ENCODE assay signal across 9 cellular contexts in genomic region chr5:124736111-124736813, GRCh38.
A peak's percentile ranks its signal among the peaks of the same experiment; 100 is the strongest.
DNase-seq lines count a peak whose midpoint lies in the region; ATAC-seq and FAIRE-seq lines count a peak whose summit lies in the region.
"Had no signal": no experiment of that assay in that cellular context is flagged by ENCODE, and none has a peak within 500 bp of the region (broad histone marks: within the 10 kb centered on the region; RNA-seq: fewer than 3 reads in every experiment).

No MANE protein-coding gene starts in this region.

- DNase-seq in GM19239 (ENCODE audit: insufficient read length, low spot score) = no peak
- DNase-seq in amniotic epithelial cell (ENCODE audit: low read depth) = peak; percentile 78
- DNase-seq in hepatic stellate cell (ENCODE audit: low spot score) = peak; percentile 77
- DNase-seq in stromal cell of bone marrow (ENCODE audit: low read depth) = peak; percentile 81
- DNase-seq in iPS-NIHi11 (ENCODE audit: low spot score) = no peak
- DNase-seq in NCI-H345 treated with DMSO at 0.1 percent for 48 hours (lab: John Stamatoyannopoulos, UW; ENCODE audit: unreplicated experiment) = no peak
- DNase-seq in NCI-H1417 treated with DMSO at 0.1 percent for 48 hours (lab: John Stamatoyannopoulos, UW) = no peak
- DNase-seq: islet precursor cell had no signal

- FAIRE-seq in GM19239 (lab: Jason Lieb, UNC) = peak; percentile 35

- ATAC-seq in activated CD4-positive, CD25-positive, alpha-beta regulatory T cell treated with anti-CD3 and anti-CD28 coated beads, Interleukin-2, amount 50 U/mL, for 24 hours = no peak

Comparison
In these comparisons a context has a peak if more than half of its experiments do, and no peak if none do; other contexts are left out.
1. DNase-seq: peak in amniotic epithelial cell (single experiment), hepatic stellate cell (single experiment) and stromal cell of bone marrow (single experiment); none in GM19239 (single experiment), iPS-NIHi11 (single experiment), NCI-H345 treated with DMSO at 0.1 percent for 48 hours (single experiment) and NCI-H1417 treated with DMSO at 0.1 percent for 48 hours (single experiment).